Comparison of ENCODE assay signal across 21 cellular contexts in the genomic region with DNA sequence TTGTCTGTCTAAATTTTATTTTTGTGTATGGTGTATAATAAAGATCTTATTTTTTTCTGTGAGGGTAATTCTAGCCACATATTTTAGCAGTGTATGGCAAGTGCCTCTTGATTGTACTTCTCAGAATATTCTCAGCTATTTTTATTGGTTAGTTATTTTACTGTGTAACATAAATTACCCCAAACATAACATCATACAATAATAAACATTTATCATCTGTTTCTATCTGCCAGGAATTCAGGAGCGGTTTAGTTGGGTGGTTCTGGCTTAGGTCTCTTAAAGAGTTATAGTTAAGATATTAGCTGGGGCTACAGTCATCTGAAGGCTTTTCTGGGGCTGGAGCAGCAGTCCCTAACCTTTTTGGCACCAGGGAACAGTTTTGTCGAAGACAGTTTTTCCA. TPM values are rescaled to one million over a fixed set of nuclear protein-coding genes. Genes with fewer than 3 reads are reported as not detected.
DNase-seq lines count a peak whose midpoint lies in the region; ATAC-seq and TF ChIP-seq lines count a peak whose summit lies in the region.
"Had no signal": no experiment of that assay in that cellular context is flagged by ENCODE, and none has a peak within 500 bp of the region (broad histone marks: within the 10 kb centered on the region; RNA-seq: fewer than 3 reads in every experiment).

No MANE protein-coding gene starts in this region.

- intact Hi-C loops in left colon (cut with DNase I, micrococcal nuclease): loop anchor here (10.0 kb wide), 2 partner anchors 93 to 103 kb away; no protein-coding TSS in a partner anchor

- H3K27ac Mint-ChIP-seq in T-helper 17 cell (peak overlapping the region; percentile 34), type B pancreatic cell (peak overlapping the region; percentile 0)
- H3K27ac Mint-ChIP-seq: CD4-positive, alpha-beta memory T cell had no signal

- H3K36me3 Mint-ChIP-seq in T-helper 17 cell (ENCODE audit: low read depth) (no peaks in the 10 kb centered on the region), type B pancreatic cell (peaks cover 8% of the 10 kb centered on the region)

- peaks cover 12% of the 10 kb centered on the region for H3K4me1 Mint-ChIP-seq in T-helper 17 cell
- H3K4me1 Mint-ChIP-seq in type B pancreatic cell (ENCODE audit: unreplicated experiment): peaks cover 33% of the 10 kb centered on the region

- H3K9me3 ChIP-seq in T-helper 17 cell (ENCODE audit: control insufficient read depth, low read length, poor library complexity, severe bottlenecking): no peaks in the 10 kb centered on the region
- H3K9me3 ChIP-seq: A549, BE2C had no signal

- peaks cover 6% of the 10 kb centered on the region for H3K9me3 Mint-ChIP-seq in type B pancreatic cell
- H3K9me3 Mint-ChIP-seq: CD4-positive, alpha-beta memory T cell had no signal

- ATAC-seq in T-helper 17 cell (no peak), left colon (peak; percentile 72)
- ATAC-seq: A549 had no signal

- DNase-seq in EH (ENCODE audit: low read depth) (peak; percentile 42), T-helper 17 cell (no peak), left colon (no peak), type B pancreatic cell (ENCODE audit: extremely low spot score, unreplicated experiment) (no peak), hippocampal formation (lab: John Stamatoyannopoulos, UW) (no peak), NK-92 (lab: John Stamatoyannopoulos, UW; ENCODE audit: unreplicated experiment) (no peak), NCI-H1930 (lab: John Stamatoyannopoulos, UW) (no peak)
- DNase-seq: 8988T; ACHN; AML-193; BE2C; C1 segment of cervical spinal cord; Calu3; CD4-positive, alpha-beta memory T cell; COR-L47; DMS53; DMS79 treated with DMSO at 0.1 percent for 48 hours; GM23248; H7; HCEC 1CT had no signal

- H3K4me3 Mint-ChIP-seq in T-helper 17 cell (no peak overlapping the region), type B pancreatic cell (no peak overlapping the region)
- H3K4me3 Mint-ChIP-seq: CD4-positive, alpha-beta memory T cell had no signal

- H3K27me3 Mint-ChIP-seq in T-helper 17 cell: no peaks in the 10 kb centered on the region
- H3K27me3 Mint-ChIP-seq in type B pancreatic cell: no peaks in the 10 kb centered on the region
- H3K27me3 Mint-ChIP-seq: CD4-positive, alpha-beta memory T cell had no signal

- TF ChIP-seq CTCF in type B pancreatic cell (conservative IDR thresholded peaks at IDR 0.05): no peak

RNA-seq across cellular contexts. Expression of a gene that starts 47.8 kb away (rescaled TPM):
- total RNA-seq in T-helper 17 cell (10 to 100 TPM; 26.2 to 40.6 TPM), left colon (10 to 100 TPM; 63.5 to 81.1 TPM), type B pancreatic cell (ENCODE audit: low replicate concordance) (28.2 and 70.7 TPM in 2 replicates)
